ENCODE assay signal across 1 cellular context in genomic region chr19:32691952-32692726, GRCh38.
TF ChIP-seq lines count a peak whose summit lies in the region.

No MANE protein-coding gene starts in this region.

TF ChIP-seq in HepG2, 621 proteins besides CTCF, POLR2A, EP300 and RAD21 (continues in another document):
- TF ChIP-seq PBX3 (CRISPR knock-in tag; IDR thresholded peaks at IDR 0.05; ENCODE audit: borderline replicate concordance) = no peak
- TF ChIP-seq ZNF691 (CRISPR knock-in tag; IDR thresholded peaks at IDR 0.05; ENCODE audit: borderline replicate concordance, low read depth) = peak; percentile 16; the same call in 1 of the 2 replicates
- peak; percentile 92 for TF ChIP-seq ZFX (CRISPR knock-in tag; IDR thresholded peaks at IDR 0.05; ENCODE audit: low read depth)
- no peak for TF ChIP-seq HNRNPH1 (optimal IDR thresholded peaks at IDR 0.05; ENCODE audit: low read depth, low read length)
- no peak for TF ChIP-seq DMTF1 (CRISPR knock-in tag; IDR thresholded peaks at IDR 0.05)
- 0 out of 2 replicates have a peak, but pooled peaks have one; percentile 30 for TF ChIP-seq ZNF253 (CRISPR knock-in tag; IDR thresholded peaks at IDR 0.05; ENCODE audit: borderline replicate concordance)
- TF ChIP-seq RBM22 (optimal IDR thresholded peaks at IDR 0.05; ENCODE audit: low read length) = no peak
- peak; percentile 72; the same call in 1 of the 2 replicates for TF ChIP-seq IRX3 (CRISPR knock-in tag; IDR thresholded peaks at IDR 0.05; ENCODE audit: borderline replicate concordance, low read depth)
- TF ChIP-seq ZNF644 (CRISPR knock-in tag; IDR thresholded peaks at IDR 0.05; ENCODE audit: low read depth) = no peak
- no peak for TF ChIP-seq GZF1 (CRISPR knock-in tag; IDR thresholded peaks at IDR 0.05)
- TF ChIP-seq PHF21A (CRISPR knock-in tag; IDR thresholded peaks at IDR 0.05) = 0 out of 2 replicates have a peak, but pooled peaks have one; percentile 10
- 0 out of 2 replicates have a peak, but pooled peaks have one; percentile 6 for TF ChIP-seq NFKB2 (CRISPR knock-in tag; IDR thresholded peaks at IDR 0.05; ENCODE audit: borderline replicate concordance)
- peak; percentile 8; the same call in 1 of the 2 replicates for TF ChIP-seq ZIK1 (CRISPR knock-in tag; IDR thresholded peaks at IDR 0.05; ENCODE audit: borderline replicate concordance, low read depth)
- TF ChIP-seq ZNF367 (CRISPR knock-in tag; IDR thresholded peaks at IDR 0.05; ENCODE audit: borderline replicate concordance) = no peak
- no peak for TF ChIP-seq THAP8 (CRISPR knock-in tag; IDR thresholded peaks at IDR 0.05; ENCODE audit: borderline replicate concordance)
- TF ChIP-seq ZFP82 (CRISPR knock-in tag; IDR thresholded peaks at IDR 0.05; ENCODE audit: borderline replicate concordance) = no peak
- peak; percentile 59 for TF ChIP-seq AGO2 (optimal IDR thresholded peaks at IDR 0.05; ENCODE audit: low read depth, low read length)
- TF ChIP-seq ZNF430 (CRISPR knock-in tag; IDR thresholded peaks at IDR 0.05) = 0 out of 2 replicates have a peak, but pooled peaks have one; percentile 32
- TF ChIP-seq MYC (CRISPR knock-in tag; IDR thresholded peaks at IDR 0.05; ENCODE audit: borderline replicate concordance) = 0 out of 2 replicates have a peak, but pooled peaks have one; percentile 0
- TF ChIP-seq BRF2 (CRISPR knock-in tag; IDR thresholded peaks at IDR 0.05) = peak; percentile 85; the same call in 1 of the 2 replicates
- peak; percentile 11; the same call in 1 of the 2 replicates for TF ChIP-seq GATAD1 (CRISPR knock-in tag; IDR thresholded peaks at IDR 0.05)
- 0 out of 2 replicates have a peak, but pooled peaks have one; percentile 20 for TF ChIP-seq DNMT1 (CRISPR knock-in tag; IDR thresholded peaks at IDR 0.05)
- peak; percentile 65; the same call in 1 of the 2 replicates for TF ChIP-seq SPEN (CRISPR knock-in tag; IDR thresholded peaks at IDR 0.05; ENCODE audit: low read depth)
- peak; percentile 35; the same call in 1 of the 2 replicates for TF ChIP-seq HOXA3 (CRISPR knock-in tag; IDR thresholded peaks at IDR 0.05)
- TF ChIP-seq MIER3 (CRISPR knock-in tag; IDR thresholded peaks at IDR 0.05; ENCODE audit: borderline replicate concordance) = no peak
- TF ChIP-seq ZNF567 (CRISPR knock-in tag; IDR thresholded peaks at IDR 0.05; ENCODE audit: borderline replicate concordance) = no peak
- TF ChIP-seq ZNF552 (CRISPR knock-in tag; IDR thresholded peaks at IDR 0.05; ENCODE audit: borderline replicate concordance) = peak; percentile 54; the same call in 1 of the 2 replicates
- peak; percentile 83; the same call in 1 of the 2 replicates for TF ChIP-seq UBTF (CRISPR knock-in tag; IDR thresholded peaks at IDR 0.05)
- TF ChIP-seq SKI (IDR thresholded peaks at IDR 0.05; ENCODE audit: partially characterized antibody) = no peak
- peak; percentile 45 for TF ChIP-seq PHF8 (CRISPR knock-in tag; IDR thresholded peaks at IDR 0.05)
- no peak for TF ChIP-seq KLF13 (CRISPR knock-in tag; IDR thresholded peaks at IDR 0.05)
- no peak for TF ChIP-seq TRAFD1 (CRISPR knock-in tag; IDR thresholded peaks at IDR 0.05; ENCODE audit: borderline replicate concordance)
- TF ChIP-seq IRF9 (CRISPR knock-in tag; IDR thresholded peaks at IDR 0.05; ENCODE audit: borderline replicate concordance) = 0 out of 2 replicates have a peak, but pooled peaks have one; percentile 9
- peak; percentile 67; the same call in 1 of the 2 replicates for TF ChIP-seq ZNF776 (CRISPR knock-in tag; IDR thresholded peaks at IDR 0.05)
- no peak; the same call in 1 of the 2 replicates for TF ChIP-seq PRDM10 (CRISPR knock-in tag; IDR thresholded peaks at IDR 0.05; ENCODE audit: low read depth)
- 0 out of 2 replicates have a peak, but pooled peaks have one; percentile 43 for TF ChIP-seq RNF2 (conservative IDR thresholded peaks at IDR 0.05; ENCODE audit: low read depth)
- TF ChIP-seq E2F5 (CRISPR knock-in tag; conservative IDR thresholded peaks at IDR 0.05) = no peak
- peak; percentile 60; the same call in 1 of the 2 replicates for TF ChIP-seq ZBTB42 (CRISPR knock-in tag; IDR thresholded peaks at IDR 0.05)
- TF ChIP-seq HNF4A (CRISPR knock-in tag; IDR thresholded peaks at IDR 0.05) = no peak
- 0 out of 2 replicates have a peak, but pooled peaks have one; percentile 73 for TF ChIP-seq ZNF761 (CRISPR knock-in tag; conservative IDR thresholded peaks at IDR 0.05)
- peak; percentile 20; the same call in 1 of the 2 replicates for TF ChIP-seq TBX2 (CRISPR knock-in tag; IDR thresholded peaks at IDR 0.05; ENCODE audit: borderline replicate concordance)
- 0 out of 2 replicates have a peak, but pooled peaks have one; percentile 24 for TF ChIP-seq ELF4 (CRISPR knock-in tag; IDR thresholded peaks at IDR 0.05; ENCODE audit: borderline replicate concordance)
- no peak for TF ChIP-seq SRSF1 (optimal IDR thresholded peaks at IDR 0.05; ENCODE audit: low read depth, low read length)
- peak; percentile 77 for TF ChIP-seq ZNF749 (CRISPR knock-in tag; IDR thresholded peaks at IDR 0.05; ENCODE audit: borderline replicate concordance)
- TF ChIP-seq BATF2 (CRISPR knock-in tag; IDR thresholded peaks at IDR 0.05) = 0 out of 2 replicates have a peak, but pooled peaks have one; percentile 29
- peak; percentile 50; the same call in 1 of the 2 replicates for TF ChIP-seq SNAPC2 (CRISPR knock-in tag; IDR thresholded peaks at IDR 0.05)
